ENCODE assay signal across 8 cellular contexts in the genomic region with DNA sequence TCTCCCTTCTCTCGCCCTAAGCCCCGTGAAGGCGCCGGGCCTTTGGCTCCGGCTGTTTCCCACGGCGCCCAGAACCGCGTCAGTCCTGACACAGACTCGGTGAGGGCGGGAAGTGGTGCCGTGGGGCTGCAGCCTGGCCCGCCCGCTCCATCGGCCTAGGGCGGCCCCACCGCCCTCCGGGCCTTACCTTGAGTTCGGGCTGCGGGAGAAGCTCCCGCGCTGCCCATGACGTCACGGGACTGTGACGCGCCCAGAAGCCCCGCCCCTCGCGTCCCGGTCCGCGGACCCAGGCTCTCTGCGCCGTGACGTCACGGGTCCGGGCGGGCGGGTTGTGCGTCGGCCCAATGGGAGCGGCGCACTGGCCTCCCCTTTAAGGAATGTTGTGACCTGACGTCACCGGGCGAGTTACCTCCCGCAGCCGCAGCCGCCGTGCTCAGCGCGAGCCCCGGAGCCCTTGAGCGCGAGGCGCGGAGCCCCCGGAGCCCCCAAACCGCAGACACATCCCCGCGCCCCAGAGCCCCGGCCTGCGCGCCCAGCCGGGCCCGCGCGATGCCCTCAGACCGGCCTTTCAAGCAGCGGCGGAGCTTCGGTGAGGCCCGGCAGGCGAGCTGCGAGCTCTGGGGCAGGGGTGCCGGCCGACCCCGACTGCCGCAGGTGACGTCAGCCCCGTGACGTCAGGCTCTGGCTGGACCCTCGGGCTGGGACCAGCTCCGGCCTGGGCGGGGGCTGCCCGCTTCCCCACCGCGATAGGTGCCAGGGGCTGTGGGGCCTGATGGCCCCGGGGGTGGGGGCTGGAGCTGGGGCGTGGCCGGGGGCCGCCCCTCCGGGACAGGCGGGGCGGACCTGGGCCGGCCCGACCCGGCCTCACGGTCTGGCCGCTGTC. TPM values are rescaled to one million over a fixed set of nuclear protein-coding genes. Genes with fewer than 3 reads are reported as not detected.
DNase-seq lines count a peak whose midpoint lies in the region; ATAC-seq and TF ChIP-seq lines count a peak whose summit lies in the region.

A gene (plus strand): TSS at position 399 of the 883 bp plus-strand sequence. CDS start 151 bp downstream, at position 550.

- peaks cover 1% of the 10 kb centered on the region for H3K36me3 Mint-ChIP-seq in T-helper 1 cell treated with Interleukin-12 subunit alpha and Interleukin-12 subunit beta and Interleukin-4 antibody, amounts not matched to agents 30 μg/mL and 1 μg/mL, for 36 hours (ENCODE audit: low read depth)
- peaks cover 8% of the 10 kb centered on the region for H3K36me3 Mint-ChIP-seq in progenitor cell of endocrine pancreas (ENCODE audit: insufficient read depth)

- 1 to 6% methylated on average over 38 to 45 of the region's 100 CpGs for WGBS in tibial nerve, 2 donors

- no peaks in the 10 kb centered on the region for H3K9me3 Mint-ChIP-seq in T-helper 1 cell treated with Interleukin-12 subunit alpha and Interleukin-12 subunit beta and Interleukin-4 antibody, amounts not matched to agents 30 μg/mL and 1 μg/mL, for 36 hours
- no peaks in the 10 kb centered on the region for H3K9me3 Mint-ChIP-seq in progenitor cell of endocrine pancreas (ENCODE audit: low read depth)

- H3K4me1 ChIP-seq in ascending aorta (peaks cover 7% of the 10 kb centered on the region in 2 donors), tibial nerve (peaks cover 0 to 27% (median 8%) of the 10 kb centered on the region in 4 donors)

- ATAC-seq in HG03460 (IDR thresholded peaks at IDR 0.05; ENCODE audit: unreplicated experiment) (peak; percentile 61), left ventricle myocardium superior (peak; percentile 94), GM21529 (IDR thresholded peaks at IDR 0.05; ENCODE audit: unreplicated experiment) (no peak)

- intact Hi-C loops in ascending aorta (cut with DNase I) = loop anchor here (1.0 to 2.0 kb wide), 5 partner anchors 42 to 256 kb away; a partner anchor contains a TSS
- intact Hi-C loops in left ventricle myocardium superior (cut with micrococcal nuclease) = no loop called here

- DNase-seq in ascending aorta (ENCODE audit: low spot score in 2 of 2) (peak; percentile 91 to 98), left ventricle myocardium superior (peak; percentile 98), progenitor cell of endocrine pancreas (ENCODE audit: low spot score, unreplicated experiment) (peak; percentile 98), tibial nerve (ENCODE audit: low spot score in 2 of 2) (peak; percentile 92 to 95)

- peak; percentile 59 to 94 for TF ChIP-seq POLR2A in tibial nerve (IDR thresholded peaks at IDR 0.05)

- peak within 1 kb of the TSS; percentile 62 for H3K4me3 ChIP-seq in GM12875 (ENCODE audit: low read depth, low read length)
- H3K4me3 ChIP-seq in ascending aorta = peak within 1 kb of the TSS; percentile 92 to 95
- peak within 1 kb of the TSS; percentile 69 to 94 (median 80) for H3K4me3 ChIP-seq in tibial nerve

- H3K9me3 ChIP-seq in ascending aorta = no peaks in the 10 kb centered on the region
- H3K9me3 ChIP-seq in tibial nerve = no peaks in the 10 kb centered on the region

- TF ChIP-seq EP300 in tibial nerve (IDR thresholded peaks at IDR 0.05) = peak; percentile 51 to 90

- TF ChIP-seq CTCF in GM12875 (IDR thresholded peaks at IDR 0.05; ENCODE audit: borderline replicate concordance, insufficient read depth, low read depth, low read length) (no peak), ascending aorta (IDR thresholded peaks at IDR 0.05) (no peak), progenitor cell of endocrine pancreas (IDR thresholded peaks at IDR 0.05; ENCODE audit: unreplicated experiment) (no peak), tibial nerve (IDR thresholded peaks at IDR 0.05) (peak in 2 of 5 experiments; percentile 15 to 39)

- H3K36me3 ChIP-seq in ascending aorta = no peaks in the 10 kb centered on the region
- H3K36me3 ChIP-seq in tibial nerve = peaks cover 0 to 15% (median 0%) of the 10 kb centered on the region in 3 donors

- no peaks in the 10 kb centered on the region for H3K27me3 Mint-ChIP-seq in T-helper 1 cell treated with Interleukin-12 subunit alpha and Interleukin-12 subunit beta and Interleukin-4 antibody, amounts not matched to agents 30 μg/mL and 1 μg/mL, for 36 hours (ENCODE audit: low read depth)
- H3K27me3 Mint-ChIP-seq in progenitor cell of endocrine pancreas = peaks cover 9% of the 10 kb centered on the region

- peaks cover 19% of the 10 kb centered on the region for H3K4me1 Mint-ChIP-seq in T-helper 1 cell treated with Interleukin-12 subunit alpha and Interleukin-12 subunit beta and Interleukin-4 antibody, amounts not matched to agents 30 μg/mL and 1 μg/mL, for 36 hours (ENCODE audit: low read depth)
- H3K4me1 Mint-ChIP-seq in progenitor cell of endocrine pancreas (ENCODE audit: low read depth) = peaks cover 6% of the 10 kb centered on the region

- no peaks in the 10 kb centered on the region for H3K27me3 ChIP-seq in ascending aorta
- no peaks in the 10 kb centered on the region for H3K27me3 ChIP-seq in tibial nerve

- H3K4me3 Mint-ChIP-seq in T-helper 1 cell treated with Interleukin-12 subunit alpha and Interleukin-12 subunit beta and Interleukin-4 antibody, amounts not matched to agents 30 μg/mL and 1 μg/mL, for 36 hours = peak within 1 kb of the TSS; percentile 89
- H3K4me3 Mint-ChIP-seq in progenitor cell of endocrine pancreas (ENCODE audit: low read depth) = peak within 1 kb of the TSS; percentile 85

- H3K27ac ChIP-seq in ascending aorta = peak within 1 kb of the TSS; percentile 99 to 100
- peak within 1 kb of the TSS; percentile 95 to 99 (median 98) for H3K27ac ChIP-seq in tibial nerve

- peak within 1 kb of the TSS; percentile 91 for H3K27ac Mint-ChIP-seq in T-helper 1 cell treated with Interleukin-12 subunit alpha and Interleukin-12 subunit beta and Interleukin-4 antibody, amounts not matched to agents 30 μg/mL and 1 μg/mL, for 36 hours
- peak within 1 kb of the TSS; percentile 96 for H3K27ac Mint-ChIP-seq in progenitor cell of endocrine pancreas

RNA-seq across cellular contexts. Expression of the gene that starts here (rescaled TPM):
- total RNA-seq in ascending aorta (131 TPM), left ventricle myocardium superior (137 TPM), progenitor cell of endocrine pancreas (43.8 and 52.8 TPM in 2 replicates), tibial nerve (100 to 1,000 TPM in 2 of 4 donors, 10 to 100 TPM in 2; 62.4 to 139 (median 106) TPM)
